In genomic region chr4:179709961-179710624, GRCh38 we compare ENCODE assay signal across 17 cellular contexts.
"Had no signal": no experiment of that assay in that cellular context is flagged by ENCODE, and none has a peak within 500 bp of the region (broad histone marks: within the 10 kb centered on the region; RNA-seq: fewer than 3 reads in every experiment).

No MANE protein-coding gene starts in this region.

- H3K4me1 ChIP-seq: psoas muscle, right lobe of liver, tibial nerve had no signal

- ATAC-seq: activated CD4-positive, alpha-beta T cell treated with anti-CD3 and anti-CD28 coated beads for 36 hours; activated CD8-positive, alpha-beta T cell treated with anti-CD3 and anti-CD28 coated beads for 36 hours; activated T-cell treated with anti-CD3 and anti-CD28 coated beads, Interleukin-2, amount 50 U/mL, for 72 hours; esophagus mucosa; left lobe of liver; natural killer cell treated with Interleukin-12 subunit alpha and Interleukin-12 subunit beta and Interleukin-15 and Interleukin-18, amount 100 ng/mL, for 72 hours; psoas muscle; right lobe of liver; stimulated activated effector memory CD8-positive, alpha-beta T cell treated with anti-CD3 and anti-CD28 coated beads, Interleukin-12 subunit alpha, Interleukin-12 subunit beta, amount 100 ng/mL, for 72 hours had no signal

- H3K9me3 ChIP-seq: psoas muscle, right lobe of liver, tibial nerve had no signal

- H3K27me3 ChIP-seq: right lobe of liver, tibial nerve had no signal

- H3K27ac ChIP-seq: psoas muscle, right lobe of liver, tibial nerve, VCaP had no signal

- H3K4me3 ChIP-seq: psoas muscle, right lobe of liver, tibial nerve had no signal

- H3K36me3 ChIP-seq: right lobe of liver, tibial nerve had no signal

- DNase-seq: activated CD4-positive, alpha-beta T cell treated with anti-CD3 and anti-CD28 coated beads for 36 hours; activated CD8-positive, alpha-beta memory T cell treated with anti-CD3 and anti-CD28 coated beads, Interleukin-2, amount 50 U/mL, for 4 hours; activated CD8-positive, alpha-beta T cell treated with anti-CD3 and anti-CD28 coated beads for 36 hours; activated gamma-delta T cell treated with Interleukin-2 at 50 U/mL for 16 hours; activated naive CD8-positive, alpha-beta T cell treated with anti-CD3 and anti-CD28 coated beads for 36 hours; activated T-cell treated with anti-CD3 and anti-CD28 coated beads, Interleukin-2, amount 50 U/mL, for 72 hours; cerebellar nuclear complex; hypothalamus; islet precursor cell; psoas muscle; right lobe of liver had no signal
